In genomic region chr18:45719106-45719505, GRCh38 we compare ENCODE assay signal across 24 cellular contexts. TPM values are rescaled to one million over a fixed set of nuclear protein-coding genes. Genes with fewer than 3 reads are reported as not detected.
"Had no signal": no experiment of that assay in that cellular context is flagged by ENCODE, and none has a peak within 500 bp of the region (broad histone marks: within the 10 kb centered on the region; RNA-seq: fewer than 3 reads in every experiment).

No MANE protein-coding gene starts in this region.

- H3K27me3 ChIP-seq: neural progenitor cell, right atrium auricular region, vagina had no signal

- H3K9me3 ChIP-seq: esophagus muscularis mucosa, heart right ventricle, prostate gland, right atrium auricular region, suprapubic skin, transverse colon, vagina had no signal

- ATAC-seq: heart right ventricle; left lobe of liver; naive thymus-derived CD4-positive, alpha-beta T cell; sciatic nerve; stimulated activated memory B cell treated with anti-CD40 and anti-IgM and Interleukin-4, amounts not matched to agents 10 μg/mL and 1 μg/mL and 100 μg/mL, for 72 hours had no signal

- H3K27ac ChIP-seq: coronary artery, esophagus muscularis mucosa, heart right ventricle, neural progenitor cell, prostate gland, right atrium auricular region, suprapubic skin, transverse colon, vagina had no signal

- H3K4me1 ChIP-seq: neural progenitor cell, prostate gland, right atrium auricular region, transverse colon, vagina had no signal

- H3K36me3 ChIP-seq: esophagus muscularis mucosa, heart right ventricle, neural progenitor cell, prostate gland, right atrium auricular region, suprapubic skin, transverse colon, vagina had no signal

- DNase-seq: dermis blood vessel endothelial cell; effector memory CD4-positive, alpha-beta T cell; foreskin melanocyte; glutamatergic neuron; heart right ventricle; hippocampal formation; mesendoderm; midbrain; naive thymus-derived CD4-positive, alpha-beta T cell; stimulated activated CD4-positive, alpha-beta T cell treated with anti-CD3 and anti-CD28 coated beads, Interleukin-4, amount 100 ng/mL, for 4 hours; transverse colon had no signal

- H3K4me3 ChIP-seq: coronary artery, esophagus muscularis mucosa, heart right ventricle, lung, neural progenitor cell, prostate gland, right atrium auricular region, suprapubic skin, transverse colon, vagina had no signal

RNA-seq across cellular contexts. Expression of gene SLC14A1, which starts 4.9 kb away (rescaled TPM):
- total RNA-seq: dermis blood vessel endothelial cell, endothelial cell of umbilical vein, epithelial cell of proximal tubule had no signal
- polyA plus RNA-seq: endothelial cell of umbilical vein had no signal
